In the genomic region with DNA sequence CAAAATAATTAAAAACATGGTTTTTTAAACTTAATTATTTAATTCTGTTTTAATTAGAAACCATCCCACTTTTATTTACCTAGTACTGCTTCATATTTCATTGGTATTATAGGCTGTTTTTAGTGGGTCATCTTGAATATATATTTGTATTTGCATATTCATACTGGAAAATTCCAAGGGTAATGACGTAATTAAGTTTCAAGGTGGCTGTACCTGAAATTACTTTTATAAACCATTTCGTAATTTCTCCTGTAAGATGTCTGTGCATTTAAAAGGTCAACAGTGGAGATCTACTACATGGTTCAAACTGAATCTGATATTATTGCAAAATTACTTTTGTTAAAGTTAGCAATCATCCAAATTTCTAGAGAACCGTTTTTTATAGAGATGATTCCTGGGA, we compare ENCODE assay signal across 36 cellular contexts.
"Had no signal": no experiment of that assay in that cellular context is flagged by ENCODE, and none has a peak within 500 bp of the region (broad histone marks: within the 10 kb centered on the region; RNA-seq: fewer than 3 reads in every experiment).

No MANE protein-coding gene starts in this region.

- H3K27ac ChIP-seq: KMS-11 had no signal

- H3K36me3 ChIP-seq: MG63 had no signal

- H3K9ac ChIP-seq: KMS-11 had no signal

- H3K27me3 ChIP-seq: MG63 had no signal

- DNase-seq: Karpas-422, Kasumi-1, MG63, MM.1S, MV-4-11, NCI-H1048, NCI-H1092, NCI-H1092 treated with DMSO at 0.1 percent for 48 hours, NCI-H1105, NCI-H1105 treated with DMSO at 0.1 percent for 48 hours, NCI-H1417, NCI-H1417 treated with DMSO at 0.1 percent for 48 hours, NCI-H1436, NCI-H1436 treated with DMSO at 0.1 percent for 48 hours, NCI-H146, NCI-H1694, NCI-H1694 treated with DMSO at 0.1 percent for 48 hours, NCI-H187, NCI-H187 treated with DMSO at 0.1 percent for 48 hours, NCI-H1930, NCI-H2029, NCI-H2029 treated with DMSO at 0.1 percent for 48 hours, NCI-H2081, NCI-H2081 treated with DMSO at 0.1 percent for 48 hours, NCI-H2107, NCI-H2171, NCI-H2171 treated with DMSO at 0.1 percent for 48 hours, NCI-H2227 treated with DMSO at 0.1 percent for 48 hours, NCI-H226, NCI-H345, NCI-H446, NCI-H510A, NCI-H510A treated with DMSO at 0.1 percent for 48 hours, NCI-H524, NCI-H524 treated with DMSO at 0.1 percent for 48 hours had no signal

- H3K9me3 ChIP-seq: MG63 had no signal

- H3K4me3 ChIP-seq: MG63 had no signal

- H3K4me2 ChIP-seq: KMS-11 had no signal
